Comparison of ENCODE assay signal across 35 cellular contexts in genomic region chr2:43879261-43879660, GRCh38. TPM values are rescaled to one million over a fixed set of nuclear protein-coding genes. Genes with fewer than 3 reads are reported as not detected.
DNase-seq lines count a peak whose midpoint lies in the region; FAIRE-seq and TF ChIP-seq lines count a peak whose summit lies in the region.
"Had no signal": no experiment of that assay in that cellular context is flagged by ENCODE, and none has a peak within 500 bp of the region (broad histone marks: within the 10 kb centered on the region; RNA-seq: fewer than 3 reads in every experiment).

No MANE protein-coding gene starts in this region.

- H3K9me3 Mint-ChIP-seq in astrocyte (ENCODE audit: unreplicated experiment): no peaks in the 10 kb centered on the region
- no peaks in the 10 kb centered on the region for H3K9me3 Mint-ChIP-seq in activated T-cell treated with anti-CD3 and anti-CD28 coated beads, Interleukin-2, amount 50 U/mL, for 24 hours
- H3K9me3 Mint-ChIP-seq: activated naive CD8-positive, alpha-beta T cell treated with anti-CD3 and anti-CD28 coated beads, Interleukin-2, amount 50 U/mL, for 24 hours; activated T-cell treated with anti-CD3 and anti-CD28 coated beads, Interleukin-2, amount 50 U/mL, for 72 hours; CD14-positive monocyte; H9; stimulated activated naive B cell treated with anti-CD40 and anti-IgM and Interleukin-4, amounts not matched to agents 10 μg/mL and 1 μg/mL and 100 μg/mL, for 72 hours; T-helper 1 cell treated with Interleukin-12 subunit alpha and Interleukin-12 subunit beta and Interleukin-4 antibody, amounts not matched to agents 30 μg/mL and 1 μg/mL, for 36 hours; type B pancreatic cell had no signal

- peaks cover 5% of the 10 kb centered on the region for H3K36me3 Mint-ChIP-seq in astrocyte (ENCODE audit: low read depth, unreplicated experiment)
- peaks cover 3% of the 10 kb centered on the region for H3K36me3 Mint-ChIP-seq in activated T-cell treated with anti-CD3 and anti-CD28 coated beads, Interleukin-2, amount 50 U/mL, for 24 hours (ENCODE audit: low read depth)
- H3K36me3 Mint-ChIP-seq: CD14-positive monocyte, type B pancreatic cell had no signal

- peaks cover 25% of the 10 kb centered on the region for H3K27me3 Mint-ChIP-seq in astrocyte (ENCODE audit: low read depth, unreplicated experiment)
- peaks cover 12% of the 10 kb centered on the region for H3K27me3 Mint-ChIP-seq in activated T-cell treated with anti-CD3 and anti-CD28 coated beads, Interleukin-2, amount 50 U/mL, for 24 hours

- DNase-seq in ELR (ENCODE audit: low read depth): peak; percentile 30
- peak; percentile 7 for DNase-seq in astrocyte (ENCODE audit: low read depth)
- DNase-seq in iPS-NIHi11 (ENCODE audit: low spot score): peak; percentile 31
- DNase-seq in activated T-cell treated with anti-CD3 and anti-CD28 coated beads, Interleukin-2, amount 50 U/mL, for 24 hours: no peak
- no peak for DNase-seq in stimulated activated CD4-positive, alpha-beta T cell treated with anti-CD3 and anti-CD28 coated beads, Interleukin-2, amount 100 ng/mL, for 48 hours
- DNase-seq in SJCRH30: no peak
- DNase-seq: activated CD4-positive, alpha-beta T cell treated with anti-CD3 and anti-CD28 coated beads, Interleukin-2, amount 50 U/mL, for 48 hours; activated naive CD8-positive, alpha-beta T cell treated with anti-CD3 and anti-CD28 coated beads, Interleukin-2, amount 50 U/mL, for 24 hours; activated T-cell treated with anti-CD3 and anti-CD28 coated beads, Interleukin-2, amount 50 U/mL, for 72 hours; Calu3; H9; left lung; mesenchymal stem cell; NCI-H1417; NCI-H2029; NCI-H2227 treated with DMSO at 0.1 percent for 48 hours; NCI-H526; pancreas; stimulated activated naive B cell treated with anti-CD40 and anti-IgM and Interleukin-4, amounts not matched to agents 10 μg/mL and 1 μg/mL and 100 μg/mL, for 72 hours; substantia nigra had no signal

- H3K79me2 ChIP-seq in astrocyte (ENCODE audit: insufficient read depth, low read length): no peaks in the 10 kb centered on the region

- H3K27me3 ChIP-seq in astrocyte (ENCODE audit: insufficient read depth, low read length) (no peaks in the 10 kb centered on the region), SJCRH30 (no peaks in the 10 kb centered on the region)
- H3K27me3 ChIP-seq: left lung, pancreas had no signal

- TF ChIP-seq RAD21 in Ishikawa (IDR thresholded peaks at IDR 0.05; ENCODE audit: low read depth): no peak

- no peak overlapping the region for H2AFZ ChIP-seq in astrocyte (ENCODE audit: low read depth, low read length)

- TF ChIP-seq EP300 in Ishikawa (IDR thresholded peaks at IDR 0.05; ENCODE audit: borderline replicate concordance): no peak

- no peak for TF ChIP-seq CTCF in astrocyte (IDR thresholded peaks at IDR 0.05; ENCODE audit: insufficient read depth, low read depth, low read length)

- H3K36me3 ChIP-seq in astrocyte (ENCODE audit: insufficient read depth, low read length) (no peaks in the 10 kb centered on the region), SJCRH30 (no peaks in the 10 kb centered on the region)
- H3K36me3 ChIP-seq: esophagus muscularis mucosa, gastroesophageal sphincter, left lung, pancreas had no signal

- FAIRE-seq in astrocyte (lab: Jason Lieb, UNC): no peak
- FAIRE-seq: endometrium, HTR-8/SVneo, islet of Langerhans, K562, pancreas, TTC549 had no signal

- H3K9ac ChIP-seq in astrocyte (ENCODE audit: low read length): no peak overlapping the region

- H3K4me3 ChIP-seq in astrocyte (ENCODE audit: insufficient read depth, low read depth, low read length) (no peak overlapping the region), SJCRH30 (no peak overlapping the region)
- H3K4me3 ChIP-seq: esophagus muscularis mucosa, gastroesophageal sphincter, K562, left lung, pancreas, skin epidermis had no signal

- H3K27ac Mint-ChIP-seq in astrocyte (ENCODE audit: unreplicated experiment): no peak overlapping the region
- no peak overlapping the region for H3K27ac Mint-ChIP-seq in activated T-cell treated with anti-CD3 and anti-CD28 coated beads, Interleukin-2, amount 50 U/mL, for 24 hours
- H3K27ac Mint-ChIP-seq: activated naive CD8-positive, alpha-beta T cell treated with anti-CD3 and anti-CD28 coated beads, Interleukin-2, amount 50 U/mL, for 24 hours; activated T-cell treated with anti-CD3 and anti-CD28 coated beads, Interleukin-2, amount 50 U/mL, for 72 hours; H9; stimulated activated naive B cell treated with anti-CD40 and anti-IgM and Interleukin-4, amounts not matched to agents 10 μg/mL and 1 μg/mL and 100 μg/mL, for 72 hours; T-helper 1 cell treated with Interleukin-12 subunit alpha and Interleukin-12 subunit beta and Interleukin-4 antibody, amounts not matched to agents 30 μg/mL and 1 μg/mL, for 36 hours; type B pancreatic cell had no signal

- H3K27ac ChIP-seq in astrocyte (ENCODE audit: low read depth, low read length) (no peak overlapping the region), SJCRH30 (no peak overlapping the region)
- H3K27ac ChIP-seq: esophagus muscularis mucosa, gastroesophageal sphincter, left lung, pancreas, RWPE1, skin epidermis had no signal

- H3K9me3 ChIP-seq in astrocyte (ENCODE audit: insufficient read depth, low read depth, low read length) (no peaks in the 10 kb centered on the region), SJCRH30 (replicated peaks) (no peaks in the 10 kb centered on the region)
- H3K9me3 ChIP-seq: esophagus muscularis mucosa, gastroesophageal sphincter, left lung, pancreas had no signal

- no peaks in the 10 kb centered on the region for H3K4me1 Mint-ChIP-seq in astrocyte (ENCODE audit: low read depth, unreplicated experiment)
- peaks cover 5% of the 10 kb centered on the region for H3K4me1 Mint-ChIP-seq in activated T-cell treated with anti-CD3 and anti-CD28 coated beads, Interleukin-2, amount 50 U/mL, for 24 hours (ENCODE audit: low read depth)
- H3K4me1 Mint-ChIP-seq: activated naive CD8-positive, alpha-beta T cell treated with anti-CD3 and anti-CD28 coated beads, Interleukin-2, amount 50 U/mL, for 24 hours had no signal

- H3K4me3 Mint-ChIP-seq in astrocyte (ENCODE audit: unreplicated experiment): no peak overlapping the region
- H3K4me3 Mint-ChIP-seq in activated T-cell treated with anti-CD3 and anti-CD28 coated beads, Interleukin-2, amount 50 U/mL, for 24 hours: no peak overlapping the region
- H3K4me3 Mint-ChIP-seq: activated naive CD8-positive, alpha-beta T cell treated with anti-CD3 and anti-CD28 coated beads, Interleukin-2, amount 50 U/mL, for 24 hours; activated T-cell treated with anti-CD3 and anti-CD28 coated beads, Interleukin-2, amount 50 U/mL, for 72 hours; CD14-positive monocyte; H9; stimulated activated naive B cell treated with anti-CD40 and anti-IgM and Interleukin-4, amounts not matched to agents 10 μg/mL and 1 μg/mL and 100 μg/mL, for 72 hours; T-helper 1 cell treated with Interleukin-12 subunit alpha and Interleukin-12 subunit beta and Interleukin-4 antibody, amounts not matched to agents 30 μg/mL and 1 μg/mL, for 36 hours; type B pancreatic cell had no signal

- H3K4me2 ChIP-seq in astrocyte (ENCODE audit: low read length): no peak overlapping the region

- H3K4me1 ChIP-seq in astrocyte (ENCODE audit: insufficient read depth, low read length): no peaks in the 10 kb centered on the region
- no peaks in the 10 kb centered on the region; the same call in 1 of the 2 replicates for H3K4me1 ChIP-seq in SJCRH30

- no peaks in the 10 kb centered on the region for H4K20me1 ChIP-seq in astrocyte (ENCODE audit: insufficient read depth, low read length)

TF ChIP-seq in Ishikawa, 13 proteins besides CTCF, POLR2A, EP300 and RAD21:
- TF ChIP-seq MAX (IDR thresholded peaks at IDR 0.05): 0 out of 2 replicates have a peak, but pooled peaks have one; percentile 29
- 0 out of 2 replicates have a peak, but pooled peaks have one; percentile 6 for TF ChIP-seq TEAD4 (IDR thresholded peaks at IDR 0.05)
- TF ChIP-seq FOXM1 (IDR thresholded peaks at IDR 0.05; ENCODE audit: borderline replicate concordance, low read depth): no peak
- TF ChIP-seq CEBPB (IDR thresholded peaks at IDR 0.05): peak; percentile 49; the same call in 1 of the 2 replicates

RNA-seq across cellular contexts. Expression of gene ABCG8, which starts 40.5 kb away (rescaled TPM):
- total RNA-seq in astrocyte: not detected in 2 replicates
- 0.04 TPM in 1 of 2 replicates, not detected in the other for total RNA-seq in SJCRH30 (2014; rRNA removed; shearing (Covaris generic))
- total RNA-seq: activated T-cell treated with anti-CD3 and anti-CD28 coated beads, Interleukin-2, amount 50 U/mL, for 72 hours; dermis microvascular lymphatic vessel endothelial cell; esophagus muscularis mucosa; H9; K562; left lung; renal cortical epithelial cell had no signal

RNA-seq across cellular contexts. Expression of gene ABCG5, which starts 40.6 kb away (rescaled TPM):
- total RNA-seq in astrocyte: not detected in 2 replicates
- not detected in 2 replicates for total RNA-seq in SJCRH30 (2014; rRNA removed; shearing (Covaris generic))
- total RNA-seq: activated T-cell treated with anti-CD3 and anti-CD28 coated beads, Interleukin-2, amount 50 U/mL, for 72 hours; dermis microvascular lymphatic vessel endothelial cell; esophagus muscularis mucosa; gastroesophageal sphincter; H9; K562; left lung; renal cortical epithelial cell had no signal

Comparison
In these comparisons a context has a peak if more than half of its experiments do, and no peak if none do; other contexts are left out.
1. DNase-seq: peak in ELR (single experiment), astrocyte (single experiment) and iPS-NIHi11 (single experiment); none in activated T-cell treated with anti-CD3 and anti-CD28 coated beads, Interleukin-2, amount 50 U/mL, for 24 hours (single experiment), stimulated activated CD4-positive, alpha-beta T cell treated with anti-CD3 and anti-CD28 coated beads, Interleukin-2, amount 100 ng/mL, for 48 hours (0 of 2) and SJCRH30 (0 of 2).